In the genomic region with DNA sequence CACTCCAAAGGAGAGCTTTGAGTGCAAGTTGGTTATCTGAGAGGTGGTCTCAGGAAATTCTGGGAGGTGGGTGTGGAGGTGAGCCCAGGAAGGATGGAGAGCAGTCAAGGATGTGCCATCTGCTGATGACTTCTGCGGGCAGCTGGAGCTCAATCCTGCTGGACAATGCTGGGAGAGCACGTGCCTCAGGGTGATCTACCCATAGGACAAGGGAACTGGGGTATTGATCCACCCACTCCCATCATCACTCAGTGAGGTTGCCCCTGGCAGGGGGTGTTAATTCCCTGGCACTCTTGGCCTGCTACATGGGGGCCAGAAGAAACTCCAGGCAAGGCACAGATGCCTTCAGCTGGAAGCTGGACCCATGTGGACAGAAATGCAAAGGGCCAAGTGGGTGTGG, we compare ENCODE assay signal across 12 cellular contexts. TPM values are rescaled to one million over a fixed set of nuclear protein-coding genes. Genes with fewer than 3 reads are reported as not detected.
A peak's percentile ranks its signal among the peaks of the same experiment; 100 is the strongest.
DNase-seq lines count a peak whose midpoint lies in the region; ATAC-seq, FAIRE-seq and TF ChIP-seq lines count a peak whose summit lies in the region.
"Had no signal": no experiment of that assay in that cellular context is flagged by ENCODE, and none has a peak within 500 bp of the region (broad histone marks: within the 10 kb centered on the region; RNA-seq: fewer than 3 reads in every experiment).

No MANE protein-coding gene starts in this region.

- H3K36me3 ChIP-seq in left ventricle myocardium inferior (no peaks in the 10 kb centered on the region), upper lobe of right lung (no peaks in the 10 kb centered on the region)

- H3K4me3 Mint-ChIP-seq in natural killer cell treated with Interleukin-12 subunit alpha and Interleukin-12 subunit beta and Interleukin-15 and Interleukin-18, amount 100 ng/mL, for 72 hours, result peak overlapping the region; percentile 88
- H3K4me3 Mint-ChIP-seq: nephron progenitor cell had no signal

- ATAC-seq in right cardiac atrium (no peak), upper lobe of right lung (no peak), GM21423 (IDR thresholded peaks at IDR 0.05; ENCODE audit: unreplicated experiment) (no peak)
- no peak for ATAC-seq in natural killer cell treated with Interleukin-12 subunit alpha and Interleukin-12 subunit beta and Interleukin-15 and Interleukin-18, amount 100 ng/mL, for 72 hours

- peak overlapping the region; percentile 91 to 96 for H3K27ac Mint-ChIP-seq in natural killer cell treated with Interleukin-12 subunit alpha and Interleukin-12 subunit beta and Interleukin-15 and Interleukin-18, amount 100 ng/mL, for 72 hours
- H3K27ac Mint-ChIP-seq: nephron progenitor cell had no signal

- H3K9me3 ChIP-seq in left ventricle myocardium inferior (replicated peaks), result peaks cover 18% of the 10 kb centered on the region
- no peaks in the 10 kb centered on the region for H3K9me3 ChIP-seq in right cardiac atrium (ENCODE audit: control insufficient read depth, low read length)
- no peaks in the 10 kb centered on the region for H3K9me3 ChIP-seq in upper lobe of right lung

- H3K27me3 ChIP-seq in left ventricle myocardium inferior (ENCODE audit: low read depth) (peaks cover 23% of the 10 kb centered on the region), right cardiac atrium (ENCODE audit: control insufficient read depth, insufficient read depth) (no peaks in the 10 kb centered on the region), upper lobe of right lung (no peaks in the 10 kb centered on the region)

- no peak for TF ChIP-seq CTCF in left ventricle myocardium inferior (IDR thresholded peaks at IDR 0.05; ENCODE audit: borderline replicate concordance)
- no peak for TF ChIP-seq CTCF in upper lobe of right lung (IDR thresholded peaks at IDR 0.05)

- no peak for FAIRE-seq in GM19239 (lab: Jason Lieb, UNC)

- H3K9me3 Mint-ChIP-seq in natural killer cell treated with Interleukin-12 subunit alpha and Interleukin-12 subunit beta and Interleukin-15 and Interleukin-18, amount 100 ng/mL, for 72 hours, result no peaks in the 10 kb centered on the region

- H3K4me1 ChIP-seq in left ventricle myocardium inferior, result peaks cover 17% of the 10 kb centered on the region
- peaks cover 5% of the 10 kb centered on the region for H3K4me1 ChIP-seq in right cardiac atrium (ENCODE audit: control insufficient read depth, insufficient read depth, low read length)
- H3K4me1 ChIP-seq in upper lobe of right lung, result peaks cover 19% of the 10 kb centered on the region

- no peak overlapping the region for H3K4me3 ChIP-seq in left ventricle myocardium inferior
- H3K4me3 ChIP-seq in right cardiac atrium (ENCODE audit: low read length), result no peak overlapping the region
- H3K4me3 ChIP-seq in upper lobe of right lung, result no peak overlapping the region
- H3K4me3 ChIP-seq: PC-9 had no signal

- no peak for DNase-seq in left ventricle myocardium inferior
- no peak for DNase-seq in right cardiac atrium
- no peak for DNase-seq in caudate nucleus (lab: John Stamatoyannopoulos, UW)
- DNase-seq in natural killer cell treated with Interleukin-12 subunit alpha and Interleukin-12 subunit beta and Interleukin-15 and Interleukin-18, amount 100 ng/mL, for 72 hours (ENCODE audit: low spot score), result no peak
- DNase-seq in upper lobe of right lung, result no peak
- DNase-seq in GM19239 (ENCODE audit: insufficient read length, low spot score), result no peak
- no peak for DNase-seq in activated effector memory CD4-positive, alpha-beta T cell treated with Interleukin-2 at 50 U/mL for 16 hours
- DNase-seq: GOT3, nephron progenitor cell had no signal

- intact Hi-C loops in left ventricle myocardium inferior (cut with micrococcal nuclease) (no loop called here), right cardiac atrium (cut with DNase I) (no loop called here), upper lobe of right lung (cut with DNase I) (no loop called here)

- peaks cover 0 to 2% of the 10 kb centered on the region in 2 donors for H3K27me3 Mint-ChIP-seq in natural killer cell treated with Interleukin-12 subunit alpha and Interleukin-12 subunit beta and Interleukin-15 and Interleukin-18, amount 100 ng/mL, for 72 hours

- peaks cover 48 to 50% of the 10 kb centered on the region in 2 donors for H3K4me1 Mint-ChIP-seq in natural killer cell treated with Interleukin-12 subunit alpha and Interleukin-12 subunit beta and Interleukin-15 and Interleukin-18, amount 100 ng/mL, for 72 hours (ENCODE audit: low read depth in 2 of 2)

- no peaks in the 10 kb centered on the region for H3K36me3 Mint-ChIP-seq in natural killer cell treated with Interleukin-12 subunit alpha and Interleukin-12 subunit beta and Interleukin-15 and Interleukin-18, amount 100 ng/mL, for 72 hours

- peak overlapping the region; percentile 83 for H3K27ac ChIP-seq in left ventricle myocardium inferior (replicated peaks)
- H3K27ac ChIP-seq in right cardiac atrium (ENCODE audit: low read length), result no peak overlapping the region
- H3K27ac ChIP-seq in caudate nucleus (ENCODE audit: low read depth, low read length), result peak overlapping the region; percentile 65
- peak overlapping the region; percentile 90 for H3K27ac ChIP-seq in upper lobe of right lung
- H3K27ac ChIP-seq: PC-9 had no signal

- WGBS in right cardiac atrium, result 80% methylated on average over 2 of the region's 2 CpGs

RNA-seq across cellular contexts. Expression of a gene that starts 7.1 kb away (rescaled TPM):
- total RNA-seq in left ventricle myocardium inferior, result not detected
- under 1 TPM in 2 of 4 donors, not detected in 2; 0.23 to 0.38 TPM for total RNA-seq in right cardiac atrium
- polyA plus RNA-seq in right cardiac atrium, result 0.16 TPM
- 1 to 10 TPM; 4.8 to 4.9 TPM for total RNA-seq in natural killer cell treated with Interleukin-12 subunit alpha and Interleukin-12 subunit beta and Interleukin-15 and Interleukin-18, amount 100 ng/mL, for 72 hours
- 2.7 TPM for total RNA-seq in upper lobe of right lung
- total RNA-seq: PC-9 had no signal
- polyA plus RNA-seq: BJ had no signal
